In the genomic region with DNA sequence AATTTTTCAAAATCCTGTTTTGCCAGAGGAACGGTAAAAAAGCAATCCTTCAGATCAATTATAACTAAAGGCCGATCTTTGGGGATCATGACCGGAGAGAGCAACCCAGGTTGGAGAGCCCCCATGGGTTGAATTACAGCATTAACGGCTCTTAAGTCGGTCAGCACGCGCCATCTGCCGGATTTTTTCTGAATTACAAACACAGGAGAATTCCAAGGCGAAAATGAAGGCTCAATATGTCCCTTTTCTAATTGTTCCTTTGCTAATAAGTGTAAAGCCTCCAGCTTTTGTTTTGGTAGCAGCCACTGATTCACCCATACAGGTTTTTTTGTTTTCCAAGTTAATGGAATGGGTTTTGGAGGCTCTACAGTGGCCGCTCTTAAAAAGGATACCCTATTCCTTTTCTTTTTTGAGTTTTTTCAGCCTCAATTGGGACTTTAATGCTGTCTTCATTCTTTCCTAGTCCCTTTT, we compare ENCODE assay signal across 1 cellular context.
TF ChIP-seq lines count a peak whose summit lies in the region.

No MANE protein-coding gene starts in this region.

TF ChIP-seq in GM23338, 12 proteins besides CTCF, POLR2A, EP300 and RAD21 (continued from another document):
- TF ChIP-seq, protein P1, sequence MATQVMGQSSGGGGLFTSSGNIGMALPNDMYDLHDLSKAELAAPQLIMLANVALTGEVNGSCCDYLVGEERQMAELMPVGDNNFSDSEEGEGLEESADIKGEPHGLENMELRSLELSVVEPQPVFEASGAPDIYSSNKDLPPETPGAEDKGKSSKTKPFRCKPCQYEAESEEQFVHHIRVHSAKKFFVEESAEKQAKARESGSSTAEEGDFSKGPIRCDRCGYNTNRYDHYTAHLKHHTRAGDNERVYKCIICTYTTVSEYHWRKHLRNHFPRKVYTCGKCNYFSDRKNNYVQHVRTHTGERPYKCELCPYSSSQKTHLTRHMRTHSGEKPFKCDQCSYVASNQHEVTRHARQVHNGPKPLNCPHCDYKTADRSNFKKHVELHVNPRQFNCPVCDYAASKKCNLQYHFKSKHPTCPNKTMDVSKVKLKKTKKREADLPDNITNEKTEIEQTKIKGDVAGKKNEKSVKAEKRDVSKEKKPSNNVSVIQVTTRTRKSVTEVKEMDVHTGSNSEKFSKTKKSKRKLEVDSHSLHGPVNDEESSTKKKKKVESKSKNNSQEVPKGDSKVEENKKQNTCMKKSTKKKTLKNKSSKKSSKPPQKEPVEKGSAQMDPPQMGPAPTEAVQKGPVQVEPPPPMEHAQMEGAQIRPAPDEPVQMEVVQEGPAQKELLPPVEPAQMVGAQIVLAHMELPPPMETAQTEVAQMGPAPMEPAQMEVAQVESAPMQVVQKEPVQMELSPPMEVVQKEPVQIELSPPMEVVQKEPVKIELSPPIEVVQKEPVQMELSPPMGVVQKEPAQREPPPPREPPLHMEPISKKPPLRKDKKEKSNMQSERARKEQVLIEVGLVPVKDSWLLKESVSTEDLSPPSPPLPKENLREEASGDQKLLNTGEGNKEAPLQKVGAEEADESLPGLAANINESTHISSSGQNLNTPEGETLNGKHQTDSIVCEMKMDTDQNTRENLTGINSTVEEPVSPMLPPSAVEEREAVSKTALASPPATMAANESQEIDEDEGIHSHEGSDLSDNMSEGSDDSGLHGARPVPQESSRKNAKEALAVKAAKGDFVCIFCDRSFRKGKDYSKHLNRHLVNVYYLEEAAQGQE (IDR thresholded peaks at IDR 0.05; ENCODE audit: unreplicated experiment) = no peak
- TF ChIP-seq ZNF114 (CRISPR knock-in tag; IDR thresholded peaks at IDR 0.05) (no peak), CREB1 (CRISPR knock-in tag; IDR thresholded peaks at IDR 0.05; ENCODE audit: low read depth) (no peak), NANOG (IDR thresholded peaks at IDR 0.05; ENCODE audit: borderline replicate concordance) (no peak), JUNB (IDR thresholded peaks at IDR 0.05; ENCODE audit: unreplicated experiment) (no peak), POLR2AphosphoS5 (IDR thresholded peaks at IDR 0.05; ENCODE audit: low read depth) (no peak), ZNF331 (CRISPR knock-in tag; IDR thresholded peaks at IDR 0.05; ENCODE audit: low read depth) (no peak), EZH2 (IDR thresholded peaks at IDR 0.05; ENCODE audit: low read depth, unreplicated experiment) (no peak), STAT1 (IDR thresholded peaks at IDR 0.05; ENCODE audit: unreplicated experiment) (no peak)
- TF ChIP-seq, protein P2, sequence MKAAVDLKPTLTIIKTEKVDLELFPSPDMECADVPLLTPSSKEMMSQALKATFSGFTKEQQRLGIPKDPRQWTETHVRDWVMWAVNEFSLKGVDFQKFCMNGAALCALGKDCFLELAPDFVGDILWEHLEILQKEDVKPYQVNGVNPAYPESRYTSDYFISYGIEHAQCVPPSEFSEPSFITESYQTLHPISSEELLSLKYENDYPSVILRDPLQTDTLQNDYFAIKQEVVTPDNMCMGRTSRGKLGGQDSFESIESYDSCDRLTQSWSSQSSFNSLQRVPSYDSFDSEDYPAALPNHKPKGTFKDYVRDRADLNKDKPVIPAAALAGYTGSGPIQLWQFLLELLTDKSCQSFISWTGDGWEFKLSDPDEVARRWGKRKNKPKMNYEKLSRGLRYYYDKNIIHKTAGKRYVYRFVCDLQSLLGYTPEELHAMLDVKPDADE (IDR thresholded peaks at IDR 0.05) = no peak
